In the genomic region with DNA sequence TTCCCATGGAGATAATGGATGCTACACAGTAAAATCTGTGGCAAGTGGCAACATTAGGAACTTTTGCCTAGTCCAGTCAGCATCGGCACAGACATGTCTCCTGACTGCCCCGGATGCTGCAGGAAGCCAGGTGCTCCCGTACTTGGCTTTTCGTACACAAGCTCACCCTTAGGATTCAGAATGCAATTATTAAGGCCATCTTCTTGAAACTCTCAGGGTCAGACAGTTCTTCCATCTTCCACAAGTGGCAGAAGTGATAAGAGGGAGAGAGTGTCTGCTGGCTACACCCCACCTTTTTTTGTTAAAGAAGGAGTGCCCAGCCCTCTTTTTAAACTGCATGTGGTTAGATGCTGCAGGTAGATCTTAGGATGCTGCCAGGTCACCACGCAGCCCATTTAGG, we compare ENCODE assay signal across 20 cellular contexts.
DNase-seq lines count a peak whose midpoint lies in the region; ATAC-seq and TF ChIP-seq lines count a peak whose summit lies in the region.
"Had no signal": no experiment of that assay in that cellular context is flagged by ENCODE, and none has a peak within 500 bp of the region (broad histone marks: within the 10 kb centered on the region; RNA-seq: fewer than 3 reads in every experiment).

No MANE protein-coding gene starts in this region.

- CTCF ChIA-PET in Calu3 (lab: Charles Lee), result interaction anchor here (0.6 kb wide), 1 partner anchor 240 kb away, joined by 4 read pairs; no protein-coding TSS in a partner anchor

- peaks cover 17% of the 10 kb centered on the region for H3K4me1 Mint-ChIP-seq in Calu3 (ENCODE audit: low read depth, unreplicated experiment)
- H3K4me1 Mint-ChIP-seq: B cell had no signal

- peaks cover 4% of the 10 kb centered on the region for H3K9me3 Mint-ChIP-seq in Calu3 (ENCODE audit: low read depth, unreplicated experiment)
- H3K9me3 Mint-ChIP-seq: HFFc6 had no signal

- no peak overlapping the region for H3K4me3 ChIP-seq in hepatocyte

- DNase-seq in NCI-H1105 treated with DMSO at 0.1 percent for 48 hours (lab: John Stamatoyannopoulos, UW) (peak; percentile 39), NCI-H1105 (lab: John Stamatoyannopoulos, UW) (no peak), Calu3 (no peak), NCI-H2227 treated with DMSO at 0.1 percent for 48 hours (lab: John Stamatoyannopoulos, UW) (peak; percentile 18), hepatocyte (ENCODE audit: low spot score) (no peak), omental fat pad (ENCODE audit: low spot score) (no peak), H4 (ENCODE audit: low spot score) (no peak)
- DNase-seq: 8988T, COR-L47, H7, HFFc6, KG1, NCI-H1436, NCI-H526 treated with DMSO at 0.1 percent for 48 hours, RPMI8226, SHP77 treated with DMSO at 0.1 percent for 48 hours, SK-N-SH had no signal

- no peak overlapping the region for H2AFZ ChIP-seq in hepatocyte

- H3K4me1 ChIP-seq in hepatocyte (ENCODE audit: insufficient read depth), result peaks cover 9% of the 10 kb centered on the region

- 78% methylated on average over 5 of the region's 5 CpGs for WGBS in hepatocyte (ENCODE audit: low lambda C conversion rate, missing lambda C conversion rate)

- H3K36me3 Mint-ChIP-seq in Calu3 (ENCODE audit: insufficient read depth, unreplicated experiment), result peaks cover 4% of the 10 kb centered on the region

- peak overlapping the region; percentile 50 for H3K4me2 ChIP-seq in hepatocyte
- H3K4me2 ChIP-seq: SK-N-SH had no signal

- H3K27ac Mint-ChIP-seq in Calu3 (ENCODE audit: unreplicated experiment), result peak overlapping the region; percentile 15
- H3K27ac Mint-ChIP-seq: B cell, HFFc6 had no signal

- no peaks in the 10 kb centered on the region for H3K79me2 ChIP-seq in hepatocyte

- TF ChIP-seq CTCF in Calu3 (IDR thresholded peaks at IDR 0.05; ENCODE audit: unreplicated experiment), result no peak
- no peak for TF ChIP-seq CTCF in hepatocyte (IDR thresholded peaks at IDR 0.05; ENCODE audit: poor library complexity)
- TF ChIP-seq CTCF in omental fat pad (IDR thresholded peaks at IDR 0.05), result no peak

- intact Hi-C loops in Calu3 (cut with micrococcal nuclease; ENCODE audit: unreplicated experiment), result no loop called here

- no peaks in the 10 kb centered on the region for H4K20me1 ChIP-seq in hepatocyte (ENCODE audit: insufficient read depth, poor library complexity, severe bottlenecking)

- H3K27me3 ChIP-seq in hepatocyte, result no peaks in the 10 kb centered on the region

- no peaks in the 10 kb centered on the region for H3K9me2 ChIP-seq in hepatocyte (replicated peaks; ENCODE audit: insufficient read depth)
- H3K9me2 ChIP-seq: SK-N-SH had no signal

- H3K9me3 ChIP-seq in hepatocyte (ENCODE audit: low read depth), result no peaks in the 10 kb centered on the region
- H3K9me3 ChIP-seq: SK-N-SH had no signal

- H3K27ac ChIP-seq in hepatocyte, result no peak overlapping the region

- no TSS peak for BruUV-seq in Calu3 (replicated peaks; lab: Mats Ljungman, UMichigan)

- no peaks in the 10 kb centered on the region for H3K27me3 Mint-ChIP-seq in Calu3 (ENCODE audit: unreplicated experiment)

- no peaks in the 10 kb centered on the region for H3K36me3 ChIP-seq in hepatocyte (replicated peaks; ENCODE audit: insufficient read depth, low read depth)

- no peak for ATAC-seq in omental fat pad (ENCODE audit: low FRiP score)
- ATAC-seq in HG03196 (IDR thresholded peaks at IDR 0.05; ENCODE audit: unreplicated experiment), result no peak
- ATAC-seq: HepG2 had no signal

- no peak overlapping the region for H3K4me3 Mint-ChIP-seq in Calu3 (ENCODE audit: low read depth, unreplicated experiment)
- H3K4me3 Mint-ChIP-seq: B cell, HFFc6 had no signal

Comparison
In these comparisons a context has a peak if more than half of its experiments do, and no peak if none do; other contexts are left out.
1. DNase-seq: peak in NCI-H1105 treated with DMSO at 0.1 percent for 48 hours (single experiment) and NCI-H2227 treated with DMSO at 0.1 percent for 48 hours (single experiment); none in NCI-H1105 (single experiment), Calu3 (single experiment), hepatocyte (single experiment), omental fat pad (single experiment) and H4 (single experiment).